Comparison of ENCODE assay signal across 8 cellular contexts in genomic region chr5:135457424-135458071, GRCh38. TPM values are rescaled to one million over a fixed set of nuclear protein-coding genes. Genes with fewer than 3 reads are reported as not detected.
DNase-seq lines count a peak whose midpoint lies in the region; ATAC-seq and TF ChIP-seq lines count a peak whose summit lies in the region.

No MANE protein-coding gene starts in this region.

- peak; percentile 50 for ATAC-seq in GM21723 (IDR thresholded peaks at IDR 0.05; ENCODE audit: unreplicated experiment)

- intact Hi-C loops in adrenal gland (cut with DNase I), result no loop called here

- no peaks in the 10 kb centered on the region for H3F3A ChIP-seq in SU-DHL-6 (ENCODE audit: insufficient read depth)

- H3K9me3 ChIP-seq in SU-DHL-6 (ENCODE audit: insufficient read depth, low read length) (no peaks in the 10 kb centered on the region), adrenal gland (replicated peaks in 1 of 3) (no peaks in the 10 kb centered on the region), hepatocyte (ENCODE audit: low read depth) (no peaks in the 10 kb centered on the region)

- H3K79me2 ChIP-seq in SU-DHL-6 (ENCODE audit: insufficient read depth, low read length), result no peaks in the 10 kb centered on the region
- no peaks in the 10 kb centered on the region for H3K79me2 ChIP-seq in hepatocyte

- no peaks in the 10 kb centered on the region for H4K20me1 ChIP-seq in SU-DHL-6 (ENCODE audit: low read depth, low read length)
- H4K20me1 ChIP-seq in hepatocyte (ENCODE audit: insufficient read depth, poor library complexity, severe bottlenecking), result no peaks in the 10 kb centered on the region

- H3K9me2 ChIP-seq in SU-DHL-6 (replicated peaks; ENCODE audit: insufficient read depth, low read length), result no peaks in the 10 kb centered on the region
- H3K9me2 ChIP-seq in hepatocyte (replicated peaks; ENCODE audit: insufficient read depth), result no peaks in the 10 kb centered on the region

- H3K4me2 ChIP-seq in SU-DHL-6 (ENCODE audit: low read depth, low read length, poor library complexity, severe bottlenecking) (no peak overlapping the region), hepatocyte (no peak overlapping the region)

- TF ChIP-seq POLR2A in adrenal gland (IDR thresholded peaks at IDR 0.05), result no peak

- H3K36me3 ChIP-seq in SU-DHL-6 (ENCODE audit: low read length) (no peaks in the 10 kb centered on the region), adrenal gland (replicated peaks in 1 of 2) (no peaks in the 10 kb centered on the region), hepatocyte (replicated peaks; ENCODE audit: insufficient read depth, low read depth) (no peaks in the 10 kb centered on the region)

- no peak overlapping the region for H3K9ac ChIP-seq in SU-DHL-6 (ENCODE audit: low read length)

- no peak overlapping the region for H3K4me3 ChIP-seq in SU-DHL-6 (ENCODE audit: insufficient read depth, low read length, poor library complexity, severe bottlenecking)
- H3K4me3 ChIP-seq in adrenal gland, result no peak overlapping the region
- H3K4me3 ChIP-seq in hepatocyte, result no peak overlapping the region

- no peak overlapping the region for H2AFZ ChIP-seq in SU-DHL-6 (ENCODE audit: low read depth, low read length, severe bottlenecking)
- H2AFZ ChIP-seq in hepatocyte, result no peak overlapping the region

- H3K4me1 ChIP-seq in adrenal gland (replicated peaks in 1 of 2) (peaks cover 8 to 12% of the 10 kb centered on the region in 2 donors), hepatocyte (ENCODE audit: insufficient read depth) (no peaks in the 10 kb centered on the region)

- H3K27me3 ChIP-seq in SU-DHL-6 (ENCODE audit: low read length), result no peaks in the 10 kb centered on the region; the same call in 1 of the 2 replicates
- H3K27me3 ChIP-seq in adrenal gland, result no peaks in the 10 kb centered on the region
- H3K27me3 ChIP-seq in hepatocyte, result peaks cover 3% of the 10 kb centered on the region

- in situ Hi-C loops in G401 (cut with HindIII; ENCODE audit: low sequenced_read_pairs), result loop anchor here (25.0 kb wide), 1 partner anchor 280 kb away; no protein-coding TSS in a partner anchor

- DNase-seq in G401 (ENCODE audit: low spot score) (peak; percentile 77), adrenal gland (peak; percentile 38 to 80 (median 69)), hepatocyte (ENCODE audit: low spot score) (peak; percentile 77), GOT3 (lab: John Stamatoyannopoulos, UW) (no peak)
- peak; percentile 62 for DNase-seq in stimulated activated CD4-positive, alpha-beta T cell treated with anti-CD3 and anti-CD28 coated beads, Interleukin-12 subunit alpha, Interleukin-12 subunit beta, amount 100 ng/mL, for 4 hours

- TF ChIP-seq CTCF in LNCAP (IDR thresholded peaks at IDR 0.05), result peak; percentile 94
- TF ChIP-seq CTCF in SU-DHL-6 (IDR thresholded peaks at IDR 0.05; ENCODE audit: insufficient read depth, low read length, poor library complexity, severe bottlenecking), result peak; percentile 95
- peak; percentile 43 to 75 (median 57) for TF ChIP-seq CTCF in adrenal gland (IDR thresholded peaks at IDR 0.05)
- peak; percentile 69 for TF ChIP-seq CTCF in hepatocyte (IDR thresholded peaks at IDR 0.05; ENCODE audit: poor library complexity)

- 47 to 73% (median 49%) methylated on average over 5 to 9 of the region's 9 CpGs for whole genome bisulfite sequencing in adrenal gland, 4 donors
- WGBS in hepatocyte (ENCODE audit: low lambda C conversion rate, missing lambda C conversion rate), result 53% methylated on average over 9 of the region's 9 CpGs

- H3K27ac ChIP-seq in SU-DHL-6 (ENCODE audit: low read depth, low read length), result no peak overlapping the region
- no peak overlapping the region for H3K27ac ChIP-seq in adrenal gland
- no peak overlapping the region for H3K27ac ChIP-seq in hepatocyte

RNA-seq across cellular contexts. Expression of gene TIFAB, which starts 5.4 kb away (rescaled TPM):
- total RNA-seq in G401 (2014; rRNA removed; shearing (Covaris generic)), result 0.31 and 0.43 TPM in 2 replicates
- total RNA-seq in adrenal gland (not detected), hepatocyte (not detected in 2 replicates)
- polyA plus RNA-seq in adrenal gland (under 1 TPM in 1 of 3 donors, not detected in 2; 0.08 TPM), hepatocyte (not detected in 2 replicates)

RNA-seq across cellular contexts. Expression of gene DCANP1, which starts 10.4 kb away (rescaled TPM):
- total RNA-seq in G401 (2014; rRNA removed; shearing (Covaris generic)), result 0.18 and 0.24 TPM in 2 replicates
- total RNA-seq in adrenal gland (not detected), hepatocyte (not detected in 2 replicates)
- polyA plus RNA-seq in adrenal gland (under 1 TPM in 1 of 3 donors, not detected in 2; 0.08 TPM), hepatocyte (not detected in 2 replicates)

RNA-seq across cellular contexts. Expression of gene MACROH2A1, which starts 58.5 kb away (rescaled TPM):
- total RNA-seq in G401 (2014; rRNA removed; shearing (Covaris generic)), result 912 and 1,162 TPM in 2 replicates
- total RNA-seq in adrenal gland (100 to 1,000 TPM in 7 of 8 donors, 10 to 100 TPM in 1; 92.4 to 241 (median 144) TPM), hepatocyte (304 and 311 TPM in 2 replicates)
- polyA plus RNA-seq in adrenal gland (100 to 1,000 TPM in 2 of 3 donors, 10 to 100 TPM in 1; 77.2 to 177 (median 101) TPM), hepatocyte (180 and 198 TPM in 2 replicates)
